ENCODE assay signal across 8 cellular contexts in genomic region chr20:32626859-32627636, GRCh38. TPM values are rescaled to one million over a fixed set of nuclear protein-coding genes. Genes with fewer than 3 reads are reported as not detected.
DNase-seq lines count a peak whose midpoint lies in the region; ATAC-seq and TF ChIP-seq lines count a peak whose summit lies in the region.

No MANE protein-coding gene starts in this region.

- POLR2A ChIA-PET in Panc1 (lab: Charles Lee): no interaction called here

- H3K27me3 ChIP-seq in GM06990 (replicated peaks; ENCODE audit: control insufficient read depth, insufficient read depth, low read length) (no peaks in the 10 kb centered on the region; the same call in 1 of the 2 replicates), Panc1 (ENCODE audit: control insufficient read depth, insufficient read depth, low read length) (no peaks in the 10 kb centered on the region)

- 0 out of 2 replicates have a peak overlapping the region, but pooled peaks have one; percentile 44 for H3K27ac ChIP-seq in Panc1 (ENCODE audit: low read length)

- BruUV-seq in Panc1 (replicated peaks; lab: Mats Ljungman, UMichigan): no TSS peak

- peak; percentile 37 for DNase-seq in GM06990 (ENCODE audit: extremely low read depth, insufficient read length)
- no peak for DNase-seq in Panc1 (ENCODE audit: low read depth, low spot score)
- DNase-seq in hypothalamus (lab: John Stamatoyannopoulos, UW): peak in 44 of 51 donors; percentile 14 to 86 (median 62)
- no peak for DNase-seq in RKO (ENCODE audit: low spot score)
- no peak for DNase-seq in germinal center (ENCODE audit: low spot score)
- no peak for DNase-seq in posterior vena cava (ENCODE audit: low spot score)
- DNase-seq in AG08396 (ENCODE audit: low spot score): no peak

- CTCF ChIA-PET in Panc1 (lab: Charles Lee): no interaction called here

- in situ Hi-C loops in Panc1 (cut with HindIII; ENCODE audit: low pct_unique_long_range_greater_than_20kb, low sequenced_read_pairs): no loop called here

- H3K36me3 ChIP-seq in GM06990 (ENCODE audit: control insufficient read depth, insufficient read depth, low read length): no peaks in the 10 kb centered on the region
- no peaks in the 10 kb centered on the region for H3K36me3 ChIP-seq in Panc1 (ENCODE audit: control insufficient read depth, insufficient read depth, low read length)

- H3K4me1 ChIP-seq in Panc1 (ENCODE audit: control insufficient read depth, insufficient read depth, low read length): peaks cover 8% of the 10 kb centered on the region

- H3K4me3 ChIP-seq in GM06990 (replicated peaks; ENCODE audit: low read depth, low read length): no peak overlapping the region
- H3K4me3 ChIP-seq in Panc1 (ENCODE audit: low read depth in 2 of 2, low read length in 2 of 2): no peak overlapping the region

- intact Hi-C loops in Panc1 (cut with micrococcal nuclease; ENCODE audit: unreplicated experiment) (no loop called here), posterior vena cava (cut with DNase I) (no loop called here)

- ATAC-seq in HG03442 (IDR thresholded peaks at IDR 0.05; ENCODE audit: unreplicated experiment) (peak; percentile 18), Panc1 (no peak)

- TF ChIP-seq CTCF in GM06990 (IDR thresholded peaks at IDR 0.05; ENCODE audit: insufficient read depth, low read length, poor library complexity, severe bottlenecking) (no peak), Panc1 (IDR thresholded peaks at IDR 0.05) (no peak)

- H3K9me3 ChIP-seq in Panc1 (ENCODE audit: control insufficient read depth, insufficient read depth, low read depth, low read length): no peaks in the 10 kb centered on the region

RNA-seq across cellular contexts. Expression of gene NOL4L, which starts 41.9 kb away (rescaled TPM):
- 21.6 TPM for total RNA-seq in Panc1 (2021; ENCODE audit: unreplicated experiment)
- polyA plus RNA-seq in Panc1 (2012; ENCODE audit: insufficient read length): 26.3 TPM
- total RNA-seq in posterior vena cava: 10 to 100 TPM in 1 of 2 donors, 1 to 10 TPM in 1; 9.3 to 12.0 TPM

RNA-seq across cellular contexts. Expression of gene C20orf203, which starts 46.7 kb away (rescaled TPM):
- total RNA-seq in Panc1 (2021; ENCODE audit: unreplicated experiment): not detected
- polyA plus RNA-seq in Panc1 (2012; ENCODE audit: insufficient read length): not detected
- under 1 TPM in 1 of 2 donors, not detected in 1; 0.05 TPM for total RNA-seq in posterior vena cava

Comparison
In these comparisons a context has a peak if more than half of its experiments do, and no peak if none do; other contexts are left out.
1. DNase-seq: peak in GM06990 (single experiment) and hypothalamus (44 of 51); none in Panc1 (single experiment), RKO (single experiment), germinal center (single experiment), posterior vena cava (single experiment) and AG08396 (single experiment).